In genomic region chr16:11395008-11395948, GRCh38 we compare ENCODE assay signal across 1 cellular context.
TF ChIP-seq lines count a peak whose summit lies in the region.

No MANE protein-coding gene starts in this region.

TF ChIP-seq in H1, 55 proteins besides CTCF, POLR2A, EP300 and RAD21 (continued from another document):
- TF ChIP-seq SUZ12 (IDR thresholded peaks at IDR 0.05; ENCODE audit: low read length) (no peak), RNF2 (IDR thresholded peaks at IDR 0.05; ENCODE audit: borderline replicate concordance, low read depth, low read length, missing control alignments, poor library complexity, severe bottlenecking) (no peak), USF2 (IDR thresholded peaks at IDR 0.05; ENCODE audit: low read length) (no peak), TAF7 (optimal IDR thresholded peaks at IDR 0.05; ENCODE audit: borderline replicate concordance, low read depth, low read length) (no peak), KDM1A (IDR thresholded peaks at IDR 0.05; ENCODE audit: borderline replicate concordance, low read length) (no peak; the same call in 1 of the 2 replicates), CHD7 (IDR thresholded peaks at IDR 0.05; ENCODE audit: insufficient replicate concordance, low read length) (no peak), ZNF274 (IDR thresholded peaks at IDR 0.05; ENCODE audit: borderline replicate concordance, extremely low read depth, low read length) (no peak), SP1 (IDR thresholded peaks at IDR 0.05; ENCODE audit: low read depth, low read length) (no peak), KDM4A (IDR thresholded peaks at IDR 0.05; ENCODE audit: low read depth, low read length, severe bottlenecking) (no peak), CEBPB (IDR thresholded peaks at IDR 0.05; ENCODE audit: low read depth, low read length) (no peak), MAX (IDR thresholded peaks at IDR 0.05) (no peak), SIN3A (conservative IDR thresholded peaks at IDR 0.05 in 1 of 2, IDR thresholded peaks at IDR 0.05 in 1 of 2; ENCODE audit: low read depth in 1 of 2, low read length in 2 of 2) (no peak), JUN (IDR thresholded peaks at IDR 0.05; ENCODE audit: low read depth, low read length) (no peak), ATF2 (IDR thresholded peaks at IDR 0.05; ENCODE audit: low read length) (no peak), HDAC6 (IDR thresholded peaks at IDR 0.05; ENCODE audit: low read depth, low read length) (no peak), KDM5A (IDR thresholded peaks at IDR 0.05; ENCODE audit: low read length) (no peak)
